ENCODE assay signal across 31 cellular contexts in the genomic region with DNA sequence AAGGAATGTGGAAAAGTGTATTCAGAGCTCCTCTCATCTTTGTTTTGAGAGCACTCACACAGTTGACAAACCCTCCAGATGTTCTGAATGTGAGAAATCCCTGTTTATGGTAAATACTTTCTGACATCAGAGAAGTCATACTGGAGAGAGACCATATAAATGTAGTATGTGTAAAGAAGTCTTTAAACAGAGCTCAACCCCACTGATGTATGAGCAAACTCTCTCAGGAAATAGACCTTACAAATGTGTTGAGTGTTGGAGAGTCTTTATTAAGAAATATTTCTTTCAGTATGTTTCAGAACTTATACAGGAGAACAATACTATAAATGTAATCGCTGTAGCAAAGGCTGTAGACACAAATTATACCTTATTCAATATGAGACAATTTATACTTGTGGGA.
"Had no signal": no experiment of that assay in that cellular context is flagged by ENCODE, and none has a peak within 500 bp of the region (broad histone marks: within the 10 kb centered on the region; RNA-seq: fewer than 3 reads in every experiment).

No MANE protein-coding gene starts in this region.

- H3K36me3 ChIP-seq: adrenal gland, brain microvascular endothelial cell, breast epithelium had no signal

- FAIRE-seq: astrocyte, TTC549 had no signal

- DNase-seq: activated B cell treated with CpG ODN at 0.5 μM for 24 hours; activated CD4-positive, alpha-beta memory T cell treated with anti-CD3 and anti-CD28 coated beads, Interleukin-2, amount 10 ng/mL, durations not matched to agents 7 days and 5 days; activated CD4-positive, alpha-beta T cell treated with anti-CD3 and anti-CD28 coated beads for 4 hours; activated CD4-positive, alpha-beta T cell treated with anti-CD3 and anti-CD28 coated beads, Interleukin-2, amount 10 ng/mL, durations not matched to agents 7 days and 5 days; activated CD4-positive, alpha-beta T cell treated with anti-CD3 and anti-CD28 coated beads, Interleukin-2, amount 50 U/mL, for 48 hours; activated CD4-positive, CD25-positive, alpha-beta regulatory T cell treated with anti-CD3 and anti-CD28 coated beads, Interleukin-2, amount 50 U/mL, for 72 hours; activated CD8-positive, alpha-beta memory T cell treated with anti-CD3 and anti-CD28 coated beads for 24 hours; activated CD8-positive, alpha-beta memory T cell treated with anti-CD3 and anti-CD28 coated beads, Interleukin-2, amount 10 ng/mL, durations not matched to agents 7 days and 5 days; activated CD8-positive, alpha-beta memory T cell treated with anti-CD3 and anti-CD28 coated beads, Interleukin-2, amount 50 U/mL, for 48 hours; activated CD8-positive, alpha-beta T cell treated with anti-CD3 and anti-CD28 coated beads, Interleukin-2, amount 10 ng/mL, durations not matched to agents 7 days and 5 days; activated effector memory CD4-positive, alpha-beta T cell treated with Interleukin-2 at 50 U/mL for 16 hours; activated gamma-delta T cell; activated naive CD4-positive, alpha-beta T cell treated with anti-CD3 and anti-CD28 coated beads, Interleukin-2, amount 10 ng/mL, durations not matched to agents 7 days and 5 days; activated naive CD4-positive, alpha-beta T cell treated with Interleukin-2 at 50 U/mL for 16 hours; activated naive CD8-positive, alpha-beta T cell treated with anti-CD3 and anti-CD28 coated beads, Interleukin-2, amount 10 ng/mL, durations not matched to agents 7 days and 5 days; activated naive CD8-positive, alpha-beta T cell treated with anti-CD3 and anti-CD28 coated beads, Interleukin-2, amount 50 U/mL, for 24 hours; activated T-cell treated with anti-CD3 and anti-CD28 coated beads, Interleukin-2, amount 50 U/mL, for 24 hours; activated T-cell treated with anti-CD3 and anti-CD28 coated beads, Interleukin-2, amount 50 U/mL, for 48 hours; adrenal gland; amniotic stem cell; aorta; body of pancreas; brain microvascular endothelial cell; central memory CD4-positive, alpha-beta T cell; T-helper 1 cell; T-helper 2 cell; T-helper 9 cell had no signal

- H3K27me3 ChIP-seq: adrenal gland, body of pancreas, brain microvascular endothelial cell, breast epithelium had no signal

- H3K4me3 ChIP-seq: body of pancreas, breast epithelium had no signal

- H3K4me1 ChIP-seq: adrenal gland, body of pancreas, breast epithelium had no signal

- ATAC-seq: activated CD8-positive, alpha-beta memory T cell treated with anti-CD3 and anti-CD28 coated beads, Interleukin-2, amount 10 ng/mL, durations not matched to agents 7 days and 5 days; activated CD8-positive, alpha-beta T cell treated with anti-CD3 and anti-CD28 coated beads, Interleukin-2, amount 10 ng/mL, durations not matched to agents 7 days and 5 days; activated naive CD8-positive, alpha-beta T cell treated with anti-CD3 and anti-CD28 coated beads, Interleukin-2, amount 50 U/mL, for 24 hours; body of pancreas had no signal

- H3K27ac ChIP-seq: adrenal gland, body of pancreas, brain microvascular endothelial cell, breast epithelium, VCaP had no signal
